ENCODE assay signal across 11 cellular contexts in genomic region chr12:53965251-53966069, GRCh38. TPM values are rescaled to one million over a fixed set of nuclear protein-coding genes. Genes with fewer than 3 reads are reported as not detected.
DNase-seq lines count a peak whose midpoint lies in the region; ATAC-seq and TF ChIP-seq lines count a peak whose summit lies in the region.
"Had no signal": no experiment of that assay in that cellular context is flagged by ENCODE, and none has a peak within 500 bp of the region (broad histone marks: within the 10 kb centered on the region; RNA-seq: fewer than 3 reads in every experiment).

No MANE protein-coding gene starts in this region.

- peak overlapping the region; percentile 1 for H3K4me3 Mint-ChIP-seq in activated CD4-positive, alpha-beta memory T cell treated with anti-CD3 and anti-CD28 coated beads for 36 hours
- no peak overlapping the region for H3K4me3 Mint-ChIP-seq in activated CD4-positive, alpha-beta memory T cell treated with anti-CD3 and anti-CD28 coated beads, Interleukin-2, amount 10 ng/mL, durations not matched to agents 7 days and 5 days

- peak overlapping the region; percentile 81 for H3K27ac ChIP-seq in SJSA1
- H3K27ac ChIP-seq in tibial nerve: peak overlapping the region in 2 of 4 donors; percentile 54 to 68

- peaks cover 45% of the 10 kb centered on the region for H3K4me1 ChIP-seq in SJSA1 (replicated peaks)
- peaks cover 0 to 39% (median 3%) of the 10 kb centered on the region in 4 donors for H3K4me1 ChIP-seq in tibial nerve

- H3K36me3 ChIP-seq in SJSA1 (peaks cover 36% of the 10 kb centered on the region), tibial nerve (no peaks in the 10 kb centered on the region)

- H3K27me3 ChIP-seq in SJSA1 (replicated peaks) (no peaks in the 10 kb centered on the region), tibial nerve (peaks cover 0 to 100% of the 10 kb centered on the region in 2 donors)

- no peak for TF ChIP-seq POLR2A in tibial nerve (IDR thresholded peaks at IDR 0.05)

- no peaks in the 10 kb centered on the region for H3K9me3 Mint-ChIP-seq in activated CD4-positive, alpha-beta memory T cell treated with anti-CD3 and anti-CD28 coated beads for 36 hours
- no peaks in the 10 kb centered on the region for H3K9me3 Mint-ChIP-seq in activated CD4-positive, alpha-beta memory T cell treated with anti-CD3 and anti-CD28 coated beads, Interleukin-2, amount 10 ng/mL, durations not matched to agents 7 days and 5 days

- H3K4me3 ChIP-seq in SJSA1 (peak overlapping the region; percentile 60), tibial nerve (peak overlapping the region in 3 of 4 donors; percentile 4 to 44 (median 25))

- POLR2A ChIA-PET in activated CD4-positive, alpha-beta memory T cell treated with anti-CD3 and anti-CD28 coated beads for 36 hours (lab: Charles Lee): no interaction called here
- POLR2A ChIA-PET in activated CD4-positive, alpha-beta memory T cell treated with anti-CD3 and anti-CD28 coated beads, Interleukin-2, amount 10 ng/mL, durations not matched to agents 7 days and 5 days (lab: Charles Lee): interaction anchor here (1.5 kb wide), 1 partner anchor 34 kb away, joined by 3 read pairs; the partner anchor contains the start of gene HOXC9

- peaks cover 34% of the 10 kb centered on the region for H3K4me1 Mint-ChIP-seq in activated CD4-positive, alpha-beta memory T cell treated with anti-CD3 and anti-CD28 coated beads for 36 hours (ENCODE audit: low read depth)
- H3K4me1 Mint-ChIP-seq in activated CD4-positive, alpha-beta memory T cell treated with anti-CD3 and anti-CD28 coated beads, Interleukin-2, amount 10 ng/mL, durations not matched to agents 7 days and 5 days: peaks cover 8% of the 10 kb centered on the region

- no peaks in the 10 kb centered on the region for H3K9me3 ChIP-seq in SJSA1 (replicated peaks)
- no peaks in the 10 kb centered on the region for H3K9me3 ChIP-seq in tibial nerve

- 3 to 5% methylated on average over 17 of the region's 17 CpGs for WGBS in tibial nerve, 2 donors

- H3K27me3 Mint-ChIP-seq in activated CD4-positive, alpha-beta memory T cell treated with anti-CD3 and anti-CD28 coated beads for 36 hours: peaks cover 81% of the 10 kb centered on the region
- H3K27me3 Mint-ChIP-seq in activated CD4-positive, alpha-beta memory T cell treated with anti-CD3 and anti-CD28 coated beads, Interleukin-2, amount 10 ng/mL, durations not matched to agents 7 days and 5 days: peaks cover 93% of the 10 kb centered on the region

- no peak for TF ChIP-seq CTCF in tibial nerve (IDR thresholded peaks at IDR 0.05)

- no peak overlapping the region for H3K27ac Mint-ChIP-seq in activated CD4-positive, alpha-beta memory T cell treated with anti-CD3 and anti-CD28 coated beads for 36 hours
- no peak overlapping the region for H3K27ac Mint-ChIP-seq in activated CD4-positive, alpha-beta memory T cell treated with anti-CD3 and anti-CD28 coated beads, Interleukin-2, amount 10 ng/mL, durations not matched to agents 7 days and 5 days

- CTCF ChIA-PET in activated CD4-positive, alpha-beta memory T cell treated with anti-CD3 and anti-CD28 coated beads for 36 hours (lab: Charles Lee): interaction anchor here (1.5 kb wide), 1 partner anchor 242 kb away, joined by 3 read pairs; no protein-coding TSS in a partner anchor
- CTCF ChIA-PET in activated CD4-positive, alpha-beta memory T cell treated with anti-CD3 and anti-CD28 coated beads, Interleukin-2, amount 10 ng/mL, durations not matched to agents 7 days and 5 days (lab: Charles Lee): interaction anchor here (0.6 to 0.7 kb wide), 2 partner anchors 67 to 434 kb away, joined by 3 to 4 read pairs; no protein-coding TSS in a partner anchor

- no peak for ATAC-seq in HG02610 (IDR thresholded peaks at IDR 0.05; ENCODE audit: unreplicated experiment)

- no peak for DNase-seq in activated CD4-positive, alpha-beta memory T cell treated with anti-CD3 and anti-CD28 coated beads for 36 hours
- DNase-seq in activated CD4-positive, alpha-beta memory T cell treated with anti-CD3 and anti-CD28 coated beads, Interleukin-2, amount 10 ng/mL, durations not matched to agents 7 days and 5 days: no peak
- DNase-seq in SJSA1 (ENCODE audit: low read depth in 1 of 2, low spot score in 2 of 2) (peak; percentile 96 to 97), left kidney (ENCODE audit: low read depth, low spot score) (peak; percentile 87), tibial nerve (ENCODE audit: low spot score in 2 of 2) (peak; percentile 15 to 52), NCI-H128 (lab: John Stamatoyannopoulos, UW; ENCODE audit: unreplicated experiment) (no peak), foreskin melanocyte (no peak)
- DNase-seq: NCI-H1694; stimulated activated CD4-positive, alpha-beta T cell treated with anti-CD3 and anti-CD28 coated beads, Interleukin-1b, Interleukin-23, amount 100 ng/mL, for 48 hours had no signal

- intact Hi-C loops in activated CD4-positive, alpha-beta memory T cell treated with anti-CD3 and anti-CD28 coated beads for 36 hours (cut with micrococcal nuclease): no loop called here

- no peak for TF ChIP-seq EP300 in tibial nerve (IDR thresholded peaks at IDR 0.05)

- H3K36me3 Mint-ChIP-seq in activated CD4-positive, alpha-beta memory T cell treated with anti-CD3 and anti-CD28 coated beads for 36 hours: no peaks in the 10 kb centered on the region
- no peaks in the 10 kb centered on the region for H3K36me3 Mint-ChIP-seq in activated CD4-positive, alpha-beta memory T cell treated with anti-CD3 and anti-CD28 coated beads, Interleukin-2, amount 10 ng/mL, durations not matched to agents 7 days and 5 days (ENCODE audit: low read depth)

RNA-seq across cellular contexts. Expression of gene HOXC11, which starts 7.5 kb away (rescaled TPM):
- not detected for total RNA-seq in activated CD4-positive, alpha-beta memory T cell treated with anti-CD3 and anti-CD28 coated beads for 36 hours
- not detected for total RNA-seq in activated CD4-positive, alpha-beta memory T cell treated with anti-CD3 and anti-CD28 coated beads, Interleukin-2, amount 10 ng/mL, durations not matched to agents 7 days and 5 days
- 4.3 and 4.6 TPM in 2 replicates for total RNA-seq in SJSA1 (2014; rRNA removed; shearing (Covaris generic))
- total RNA-seq in tibial nerve: under 1 TPM in 3 of 4 donors, not detected in 1; 0.20 to 0.63 (median 0.60) TPM
- total RNA-seq: HT1080 had no signal

RNA-seq across cellular contexts. Expression of gene HOTAIR, which starts 9.3 kb away (rescaled TPM):
- total RNA-seq in activated CD4-positive, alpha-beta memory T cell treated with anti-CD3 and anti-CD28 coated beads for 36 hours: not detected
- not detected for total RNA-seq in activated CD4-positive, alpha-beta memory T cell treated with anti-CD3 and anti-CD28 coated beads, Interleukin-2, amount 10 ng/mL, durations not matched to agents 7 days and 5 days
- 11.1 and 13.5 TPM in 2 replicates for total RNA-seq in SJSA1 (2014; rRNA removed; shearing (Covaris generic))
- under 1 TPM in 3 of 4 donors, not detected in 1; 0.20 to 0.42 (median 0.30) TPM for total RNA-seq in tibial nerve

RNA-seq across cellular contexts. Expression of gene HOXC12, which starts 10.8 kb away (rescaled TPM):
- not detected for total RNA-seq in activated CD4-positive, alpha-beta memory T cell treated with anti-CD3 and anti-CD28 coated beads for 36 hours
- not detected for total RNA-seq in activated CD4-positive, alpha-beta memory T cell treated with anti-CD3 and anti-CD28 coated beads, Interleukin-2, amount 10 ng/mL, durations not matched to agents 7 days and 5 days
- total RNA-seq in SJSA1 (2014; rRNA removed; shearing (Covaris generic)): 8.6 and 11.0 TPM in 2 replicates
- total RNA-seq in tibial nerve: 1 to 10 TPM in 1 of 4 donors, under 1 TPM in 1, not detected in 2; 0.22 to 1.4 TPM
- total RNA-seq: HT1080 had no signal

RNA-seq across cellular contexts. Expression of gene HOXC10, which starts 19.5 kb away (rescaled TPM):
- total RNA-seq in activated CD4-positive, alpha-beta memory T cell treated with anti-CD3 and anti-CD28 coated beads for 36 hours: not detected
- not detected for total RNA-seq in activated CD4-positive, alpha-beta memory T cell treated with anti-CD3 and anti-CD28 coated beads, Interleukin-2, amount 10 ng/mL, durations not matched to agents 7 days and 5 days
- total RNA-seq in SJSA1 (2014; rRNA removed; shearing (Covaris generic)): 3.2 and 7.5 TPM in 2 replicates
- total RNA-seq in tibial nerve: 1 to 10 TPM; 1.7 to 6.1 (median 2.5) TPM

RNA-seq across cellular contexts. Expression of gene HOXC13, which starts 26.8 kb away (rescaled TPM):
- not detected for total RNA-seq in activated CD4-positive, alpha-beta memory T cell treated with anti-CD3 and anti-CD28 coated beads for 36 hours
- total RNA-seq in activated CD4-positive, alpha-beta memory T cell treated with anti-CD3 and anti-CD28 coated beads, Interleukin-2, amount 10 ng/mL, durations not matched to agents 7 days and 5 days: not detected
- 6.0 and 7.2 TPM in 2 replicates for total RNA-seq in SJSA1 (2014; rRNA removed; shearing (Covaris generic))
- not detected for total RNA-seq in tibial nerve

Comparison
In these comparisons a context has a peak if more than half of its experiments do, and no peak if none do; other contexts are left out.
1. DNase-seq: peak in SJSA1 (2 of 2), left kidney (single experiment) and tibial nerve (2 of 2); none in activated CD4-positive, alpha-beta memory T cell treated with anti-CD3 and anti-CD28 coated beads for 36 hours (single experiment), activated CD4-positive, alpha-beta memory T cell treated with anti-CD3 and anti-CD28 coated beads, Interleukin-2, amount 10 ng/mL, durations not matched to agents 7 days and 5 days (single experiment), NCI-H128 (single experiment) and foreskin melanocyte (single experiment).